ENCODE assay signal across 29 cellular contexts in genomic region chr11:126521196-126521595, GRCh38.
"Had no signal": no experiment of that assay in that cellular context is flagged by ENCODE, and none has a peak within 500 bp of the region (broad histone marks: within the 10 kb centered on the region; RNA-seq: fewer than 3 reads in every experiment).

No MANE protein-coding gene starts in this region.

- H3K4me1 Mint-ChIP-seq: activated CD4-positive, alpha-beta memory T cell treated with anti-CD3 and anti-CD28 coated beads, Interleukin-2, amount 10 ng/mL, durations not matched to agents 7 days and 5 days; activated CD4-positive, alpha-beta T cell treated with anti-CD3 and anti-CD28 coated beads, Interleukin-2, amount 10 ng/mL, durations not matched to agents 7 days and 5 days had no signal

- H3K4me3 Mint-ChIP-seq: activated CD4-positive, alpha-beta memory T cell treated with anti-CD3 and anti-CD28 coated beads, Interleukin-2, amount 10 ng/mL, durations not matched to agents 7 days and 5 days; activated CD4-positive, alpha-beta T cell treated with anti-CD3 and anti-CD28 coated beads, Interleukin-2, amount 10 ng/mL, durations not matched to agents 7 days and 5 days; activated naive CD8-positive, alpha-beta T cell; activated T-cell treated with anti-CD3 and anti-CD28 coated beads, Interleukin-2, amount 50 U/mL, for 24 hours; activated T-cell treated with anti-CD3 and anti-CD28 coated beads, Interleukin-2, amount 50 U/mL, for 72 hours; central memory CD8-positive, alpha-beta T cell; dendritic cell treated with granulocyte-macrophage colony-stimulating factor and Interleukin-4, amounts not matched to agents 40 ng/mL and 50 ng/mL, for 4 days; endodermal cell had no signal

- H3K4me1 ChIP-seq: gastrocnemius medialis had no signal

- H3K36me3 ChIP-seq: brain microvascular endothelial cell, gastrocnemius medialis had no signal

- H3K27me3 ChIP-seq: dorsolateral prefrontal cortex, gastrocnemius medialis had no signal

- H3K27ac ChIP-seq: brain microvascular endothelial cell, coronary artery, gastrocnemius medialis had no signal

- H3K9me3 ChIP-seq: gastrocnemius medialis had no signal

- ATAC-seq: activated T-cell treated with anti-CD3 and anti-CD28 coated beads, Interleukin-2, amount 50 U/mL, for 72 hours; esophagus mucosa; gastrocnemius medialis; T-helper 17 cell had no signal

- DNase-seq: activated CD4-positive, alpha-beta memory T cell treated with anti-CD3 and anti-CD28 coated beads, Interleukin-2, amount 10 ng/mL, durations not matched to agents 7 days and 5 days; activated CD4-positive, alpha-beta T cell treated with anti-CD3 and anti-CD28 coated beads for 1 hour; activated CD4-positive, alpha-beta T cell treated with anti-CD3 and anti-CD28 coated beads for 4 hours; activated CD4-positive, alpha-beta T cell treated with anti-CD3 and anti-CD28 coated beads, Interleukin-2, amount 10 ng/mL, durations not matched to agents 7 days and 5 days; activated CD4-positive, alpha-beta T cell treated with anti-CD3 and anti-CD28 coated beads, Interleukin-2, amount 50 U/mL, for 4 hours; activated CD4-positive, CD25-positive, alpha-beta regulatory T cell; activated CD8-positive, alpha-beta memory T cell treated with anti-CD3 and anti-CD28 coated beads, Interleukin-2, amount 50 U/mL, for 48 hours; activated effector memory CD4-positive, alpha-beta T cell treated with Interleukin-2 at 50 U/mL for 16 hours; activated gamma-delta T cell treated with Interleukin-2 at 50 U/mL for 16 hours; activated naive CD4-positive, alpha-beta T cell treated with anti-CD3 and anti-CD28 coated beads, Interleukin-2, amount 50 U/mL, for 16 hours; activated naive CD4-positive, alpha-beta T cell treated with Interleukin-2 at 50 U/mL for 16 hours; activated T-cell treated with anti-CD3 and anti-CD28 coated beads for 4 hours; activated T-cell treated with anti-CD3 and anti-CD28 coated beads, Interleukin-2, amount 50 U/mL, for 24 hours; activated T-cell treated with anti-CD3 and anti-CD28 coated beads, Interleukin-2, amount 50 U/mL, for 72 hours; amniotic stem cell; anterior cingulate cortex; brain microvascular endothelial cell; effector memory CD4-positive, alpha-beta T cell; endodermal cell; foreskin fibroblast; gastrocnemius medialis; T-helper 1 cell; T-helper 17 cell had no signal

- H3K27ac Mint-ChIP-seq: activated CD4-positive, alpha-beta memory T cell treated with anti-CD3 and anti-CD28 coated beads, Interleukin-2, amount 10 ng/mL, durations not matched to agents 7 days and 5 days; activated CD4-positive, alpha-beta T cell treated with anti-CD3 and anti-CD28 coated beads, Interleukin-2, amount 10 ng/mL, durations not matched to agents 7 days and 5 days; activated naive CD8-positive, alpha-beta T cell; activated T-cell treated with anti-CD3 and anti-CD28 coated beads, Interleukin-2, amount 50 U/mL, for 24 hours; activated T-cell treated with anti-CD3 and anti-CD28 coated beads, Interleukin-2, amount 50 U/mL, for 72 hours; dendritic cell treated with granulocyte-macrophage colony-stimulating factor and Interleukin-4, amounts not matched to agents 40 ng/mL and 50 ng/mL, for 4 days; endodermal cell; T-helper 17 cell had no signal

- H3K9me3 Mint-ChIP-seq: activated CD4-positive, alpha-beta memory T cell treated with anti-CD3 and anti-CD28 coated beads, Interleukin-2, amount 10 ng/mL, durations not matched to agents 7 days and 5 days; activated CD4-positive, alpha-beta T cell treated with anti-CD3 and anti-CD28 coated beads, Interleukin-2, amount 10 ng/mL, durations not matched to agents 7 days and 5 days; activated T-cell treated with anti-CD3 and anti-CD28 coated beads, Interleukin-2, amount 50 U/mL, for 24 hours; activated T-cell treated with anti-CD3 and anti-CD28 coated beads, Interleukin-2, amount 50 U/mL, for 72 hours; central memory CD8-positive, alpha-beta T cell; dendritic cell treated with granulocyte-macrophage colony-stimulating factor and Interleukin-4, amounts not matched to agents 40 ng/mL and 50 ng/mL, for 4 days; endodermal cell had no signal

- H3K36me3 Mint-ChIP-seq: activated naive CD8-positive, alpha-beta T cell had no signal

- H3K4me3 ChIP-seq: coronary artery, dorsolateral prefrontal cortex, gastrocnemius medialis had no signal

- H3K27me3 Mint-ChIP-seq: activated CD4-positive, alpha-beta memory T cell treated with anti-CD3 and anti-CD28 coated beads, Interleukin-2, amount 10 ng/mL, durations not matched to agents 7 days and 5 days; activated CD4-positive, alpha-beta T cell treated with anti-CD3 and anti-CD28 coated beads, Interleukin-2, amount 10 ng/mL, durations not matched to agents 7 days and 5 days had no signal
